12 cellular contexts compared by ENCODE assay signal in the genomic region with DNA sequence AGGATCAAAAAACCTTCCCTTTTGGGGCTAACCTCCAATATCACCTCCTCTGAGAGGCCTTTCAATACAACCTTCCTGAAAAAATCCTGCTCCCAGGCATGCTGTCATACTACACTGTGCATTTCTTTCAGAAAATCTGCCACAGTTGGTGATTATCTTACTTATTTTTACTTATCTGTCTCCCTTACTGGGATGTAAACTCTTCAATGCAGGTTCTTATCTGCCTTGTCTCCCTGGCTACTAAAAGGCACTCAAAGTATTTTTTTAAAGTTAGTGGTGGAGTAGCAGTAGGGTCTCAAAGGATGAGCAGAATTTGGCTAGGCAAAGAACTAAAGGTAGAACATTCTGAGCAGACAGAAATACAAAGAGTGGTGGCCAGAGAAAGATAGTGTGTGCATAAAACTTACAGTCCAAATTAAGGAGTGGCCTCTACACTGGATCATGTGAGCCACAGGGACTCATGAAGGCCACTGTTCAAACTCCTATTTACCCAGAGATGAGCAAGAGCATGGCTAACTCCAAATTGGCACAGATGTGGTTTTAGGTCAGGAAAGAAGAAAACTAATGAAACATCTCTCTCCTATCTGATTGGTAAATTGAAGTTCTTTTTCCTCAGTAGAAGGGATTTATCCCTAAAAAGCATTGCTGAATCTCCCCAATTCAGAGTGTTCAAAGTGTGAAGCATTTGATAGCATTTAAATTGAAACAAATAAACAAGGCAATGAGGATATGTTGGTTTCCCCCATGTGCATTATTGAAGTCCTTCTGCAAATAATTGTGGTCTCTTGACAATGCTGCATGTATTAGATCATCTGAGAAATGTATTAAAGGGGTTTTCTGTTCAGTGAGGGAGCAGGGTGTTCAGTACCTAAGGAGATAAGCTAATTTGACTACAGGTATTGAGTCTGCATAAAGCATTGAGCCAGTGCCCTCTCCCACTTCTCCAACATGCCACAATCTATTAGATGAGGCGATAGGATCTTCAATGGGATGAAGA.
DNase-seq lines count a peak whose midpoint lies in the region; ATAC-seq and TF ChIP-seq lines count a peak whose summit lies in the region.
"Had no signal": no experiment of that assay in that cellular context is flagged by ENCODE, and none has a peak within 500 bp of the region (broad histone marks: within the 10 kb centered on the region; RNA-seq: fewer than 3 reads in every experiment).

No MANE protein-coding gene starts in this region.

- H3K9ac ChIP-seq in MM.1S (ENCODE audit: low read length) = no peak overlapping the region
- H3K9ac ChIP-seq in H9 (ENCODE audit: extremely low read depth, insufficient read length, low read length) = no peak overlapping the region

- H3K4me1 ChIP-seq in osteoblast (ENCODE audit: insufficient read depth, low read length) (peaks cover 48% of the 10 kb centered on the region), MM.1S (ENCODE audit: low read length) (no peaks in the 10 kb centered on the region), H9 (ENCODE audit: insufficient read depth, low read length) (no peaks in the 10 kb centered on the region)

- H4K91ac ChIP-seq in H9 (ENCODE audit: insufficient read length, low read depth, low read length) = no peak overlapping the region

- H2BK15ac ChIP-seq in H9 (ENCODE audit: low read depth, low read length) = no peak overlapping the region

- no peak for TF ChIP-seq CTCF in osteoblast (IDR thresholded peaks at IDR 0.05; ENCODE audit: extremely low read depth, low read depth, low read length)
- TF ChIP-seq CTCF in MM.1S (IDR thresholded peaks at IDR 0.05; ENCODE audit: low read length) = no peak
- TF ChIP-seq CTCF in H9 (conservative IDR thresholded peaks at IDR 0.05) = no peak
- TF ChIP-seq CTCF in activated CD8-positive, alpha-beta T cell treated with anti-CD3 and anti-CD28 coated beads for 36 hours (IDR thresholded peaks at IDR 0.05) = no peak

- H2BK12ac ChIP-seq in H9 (ENCODE audit: insufficient read length, low read depth, low read length) = no peak overlapping the region

- peak; percentile 39 for ATAC-seq in GM18511 (IDR thresholded peaks at IDR 0.05; ENCODE audit: unreplicated experiment)
- ATAC-seq in HG02870 (IDR thresholded peaks at IDR 0.05; ENCODE audit: unreplicated experiment) = peak; percentile 25
- no peak for ATAC-seq in activated CD8-positive, alpha-beta T cell treated with anti-CD3 and anti-CD28 coated beads for 36 hours

- H2AK5ac ChIP-seq in H9 (ENCODE audit: insufficient read length, low read length) = no peak overlapping the region

- no peaks in the 10 kb centered on the region for H3F3A ChIP-seq in MM.1S (ENCODE audit: insufficient read depth, low read length)

- no peaks in the 10 kb centered on the region for H3K9me3 Mint-ChIP-seq in H9
- H3K9me3 Mint-ChIP-seq in activated CD8-positive, alpha-beta T cell treated with anti-CD3 and anti-CD28 coated beads for 36 hours = no peaks in the 10 kb centered on the region

- CTCF ChIA-PET in activated CD8-positive, alpha-beta T cell treated with anti-CD3 and anti-CD28 coated beads for 36 hours (lab: Charles Lee) = interaction anchor here (1.3 kb wide), 1 partner anchor 203 kb away, joined by 5 read pairs; no protein-coding TSS in a partner anchor

- no peak overlapping the region for H4K5ac ChIP-seq in H9 (ENCODE audit: insufficient read length, low read depth, low read length)

- H3K36me3 Mint-ChIP-seq in H9 (ENCODE audit: insufficient read depth in 1 of 3, low read depth in 3 of 3) = no peaks in the 10 kb centered on the region
- no peaks in the 10 kb centered on the region for H3K36me3 Mint-ChIP-seq in activated CD8-positive, alpha-beta T cell treated with anti-CD3 and anti-CD28 coated beads for 36 hours (ENCODE audit: low read depth)

- no peaks in the 10 kb centered on the region for H3K27me3 Mint-ChIP-seq in H9 (ENCODE audit: low read depth)
- peaks cover 9% of the 10 kb centered on the region for H3K27me3 Mint-ChIP-seq in activated CD8-positive, alpha-beta T cell treated with anti-CD3 and anti-CD28 coated beads for 36 hours

- H3K56ac ChIP-seq in H9 (ENCODE audit: insufficient read length, low read depth, low read length) = no peak overlapping the region

- no peaks in the 10 kb centered on the region for H3K9me3 ChIP-seq in osteoblast (ENCODE audit: low read depth, low read length)
- no peaks in the 10 kb centered on the region for H3K9me3 ChIP-seq in MM.1S (replicated peaks; ENCODE audit: insufficient read depth, low read length)
- H3K9me3 ChIP-seq in H9 (ENCODE audit: control insufficient read depth, low read depth, low read length) = no peaks in the 10 kb centered on the region
- H3K9me3 ChIP-seq: ovary had no signal

- no peaks in the 10 kb centered on the region for H3K27me3 ChIP-seq in osteoblast (ENCODE audit: insufficient read depth, low read length)
- H3K27me3 ChIP-seq in MM.1S (replicated peaks; ENCODE audit: insufficient read depth, low read length) = no peaks in the 10 kb centered on the region
- H3K27me3 ChIP-seq in H9 (ENCODE audit: insufficient read depth, low read length) = no peaks in the 10 kb centered on the region
- H3K27me3 ChIP-seq: ovary had no signal

- no peak overlapping the region for H3K4ac ChIP-seq in H9 (ENCODE audit: low read depth, low read length)

- H3K4me3 Mint-ChIP-seq in H9 = no peak overlapping the region
- H3K4me3 Mint-ChIP-seq in activated CD8-positive, alpha-beta T cell treated with anti-CD3 and anti-CD28 coated beads for 36 hours = no peak overlapping the region

- no peak overlapping the region for H2BK120ac ChIP-seq in H9 (ENCODE audit: low read depth, low read length, poor library complexity, severe bottlenecking)

- POLR2A ChIA-PET in activated CD8-positive, alpha-beta T cell treated with anti-CD3 and anti-CD28 coated beads for 36 hours (lab: Charles Lee) = no interaction called here

- peak; percentile 61 for DNase-seq in astrocyte of the hippocampus (ENCODE audit: low read depth, low spot score)
- DNase-seq in osteoblast (ENCODE audit: insufficient read length, low spot score, missing footprints) = no peak
- no peak for DNase-seq in MM.1S
- no peak for DNase-seq in H9
- no peak for DNase-seq in activated CD8-positive, alpha-beta T cell treated with anti-CD3 and anti-CD28 coated beads for 36 hours
- DNase-seq in GOT3 (lab: John Stamatoyannopoulos, UW) = no peak
- DNase-seq: activated naive CD4-positive, alpha-beta T cell treated with Interleukin-2 at 50 U/mL for 16 hours; DMS 273 treated with DMSO at 0.1 percent for 48 hours; NCI-H1417 treated with DMSO at 0.1 percent for 48 hours; ovary had no signal

- H3K4me1 Mint-ChIP-seq in H9 = no peaks in the 10 kb centered on the region
- H3K4me1 Mint-ChIP-seq in activated CD8-positive, alpha-beta T cell treated with anti-CD3 and anti-CD28 coated beads for 36 hours (ENCODE audit: low read depth) = peaks cover 6% of the 10 kb centered on the region

- H3T11ph ChIP-seq in H9 (ENCODE audit: low read length) = no peak overlapping the region

- no peak overlapping the region for H4K8ac ChIP-seq in H9 (replicated peaks; ENCODE audit: insufficient read length, low read depth, low read length)

- no peak overlapping the region for H3K14ac ChIP-seq in H9 (ENCODE audit: insufficient read depth, low read length)

- H2BK20ac ChIP-seq in H9 (ENCODE audit: low read depth, low read length, poor library complexity, severe bottlenecking) = no peak overlapping the region

- H3K4me3 ChIP-seq in osteoblast (ENCODE audit: insufficient read depth, low read length) (no peak overlapping the region), MM.1S (ENCODE audit: low read length) (no peak overlapping the region)
- H3K4me3 ChIP-seq: ovary had no signal

- H3K79me2 ChIP-seq in osteoblast (ENCODE audit: insufficient read depth, low read length) (no peaks in the 10 kb centered on the region), MM.1S (ENCODE audit: low read length) (no peaks in the 10 kb centered on the region), H9 (ENCODE audit: insufficient read depth, low read length) (no peaks in the 10 kb centered on the region)

- H2BK5ac ChIP-seq in H9 (ENCODE audit: insufficient read length, low read length) = no peak overlapping the region

- no peak overlapping the region for H3K23ac ChIP-seq in H9 (ENCODE audit: insufficient read length, low read depth, low read length)

- no peaks in the 10 kb centered on the region for H3K23me2 ChIP-seq in H9 (ENCODE audit: insufficient read length, low read depth, low read length, poor library complexity, severe bottlenecking)

- no peak overlapping the region for H3K18ac ChIP-seq in H9 (ENCODE audit: insufficient read length, low read depth, low read length)

- no CpG with 5 or more reads among the region's 1 CpG for WGBS in H9 (ENCODE audit: extremely low coverage, insufficient read length, low lambda C conversion rate)

- no peak overlapping the region for H3K27ac Mint-ChIP-seq in H9
- no peak overlapping the region for H3K27ac Mint-ChIP-seq in activated CD8-positive, alpha-beta T cell treated with anti-CD3 and anti-CD28 coated beads for 36 hours

- H2AFZ ChIP-seq in osteoblast (ENCODE audit: low read length) (no peak overlapping the region), MM.1S (ENCODE audit: low read length) (no peak overlapping the region), H9 (ENCODE audit: low read length) (no peak overlapping the region)

- H4K20me1 ChIP-seq in osteoblast (ENCODE audit: insufficient read depth, low read length) (no peaks in the 10 kb centered on the region), MM.1S (ENCODE audit: insufficient read depth, low read length) (no peaks in the 10 kb centered on the region), H9 (ENCODE audit: control insufficient read depth, insufficient read depth, insufficient read length) (no peaks in the 10 kb centered on the region)

- intact Hi-C loops in activated CD8-positive, alpha-beta T cell treated with anti-CD3 and anti-CD28 coated beads for 36 hours (cut with micrococcal nuclease) = no loop called here

- H3K4me2 ChIP-seq in osteoblast (ENCODE audit: insufficient read depth, low read length) (peak overlapping the region; percentile 8), MM.1S (ENCODE audit: low read depth, low read length) (no peak overlapping the region), H9 (ENCODE audit: insufficient read depth, insufficient read length, low read length) (no peak overlapping the region)

- no peaks in the 10 kb centered on the region for H3K79me1 ChIP-seq in H9 (ENCODE audit: insufficient read depth, low read depth, low read length, poor library complexity, severe bottlenecking)

- no peaks in the 10 kb centered on the region for H3K9me2 ChIP-seq in MM.1S (replicated peaks; ENCODE audit: insufficient read depth, low read length)

- H3K36me3 ChIP-seq in osteoblast (ENCODE audit: insufficient read depth, low read length) (no peaks in the 10 kb centered on the region), MM.1S (replicated peaks; ENCODE audit: insufficient read depth, low read length) (no peaks in the 10 kb centered on the region)
- H3K36me3 ChIP-seq: ovary had no signal

- H3K27ac ChIP-seq in osteoblast (ENCODE audit: low read depth, low read length) (peak overlapping the region; percentile 91), MM.1S (ENCODE audit: low read length) (no peak overlapping the region), H9 (ENCODE audit: insufficient read length, low read depth, low read length) (no peak overlapping the region)
- H3K27ac ChIP-seq: ovary had no signal
